Comparison of ENCODE assay signal across 13 cellular contexts in genomic region chr12:131959641-131960589, GRCh38. TPM values are rescaled to one million over a fixed set of nuclear protein-coding genes. Genes with fewer than 3 reads are reported as not detected.
DNase-seq lines count a peak whose midpoint lies in the region; ATAC-seq and TF ChIP-seq lines count a peak whose summit lies in the region.
"Had no signal": no experiment of that assay in that cellular context is flagged by ENCODE, and none has a peak within 500 bp of the region (broad histone marks: within the 10 kb centered on the region; RNA-seq: fewer than 3 reads in every experiment).

No MANE protein-coding gene starts in this region.

- H3K27ac ChIP-seq in right atrium auricular region: no peak overlapping the region
- H3K27ac ChIP-seq: A549, breast epithelium had no signal

- peaks cover 13% of the 10 kb centered on the region for H3K36me3 Mint-ChIP-seq in activated CD4-positive, alpha-beta memory T cell treated with anti-CD3 and anti-CD28 coated beads for 36 hours
- peaks cover 26% of the 10 kb centered on the region for H3K36me3 Mint-ChIP-seq in activated CD4-positive, alpha-beta memory T cell treated with anti-CD3 and anti-CD28 coated beads, Interleukin-2, amount 10 ng/mL, durations not matched to agents 7 days and 5 days (ENCODE audit: low read depth)
- peaks cover 13% of the 10 kb centered on the region for H3K36me3 Mint-ChIP-seq in activated CD8-positive, alpha-beta T cell treated with anti-CD3 and anti-CD28 coated beads for 36 hours (ENCODE audit: low read depth)

- H3K27me3 ChIP-seq in right atrium auricular region: no peaks in the 10 kb centered on the region
- no peaks in the 10 kb centered on the region for H3K27me3 ChIP-seq in skeletal muscle satellite cell (ENCODE audit: control insufficient read depth, insufficient read depth, low read length)
- H3K27me3 ChIP-seq: breast epithelium had no signal

- no peak overlapping the region for H3K9ac ChIP-seq in skeletal muscle satellite cell (ENCODE audit: low read depth, low read length)

- POLR2A ChIA-PET in activated CD4-positive, alpha-beta memory T cell treated with anti-CD3 and anti-CD28 coated beads for 36 hours (lab: Charles Lee): no interaction called here
- POLR2A ChIA-PET in activated CD4-positive, alpha-beta memory T cell treated with anti-CD3 and anti-CD28 coated beads, Interleukin-2, amount 10 ng/mL, durations not matched to agents 7 days and 5 days (lab: Charles Lee): no interaction called here
- POLR2A ChIA-PET in activated CD8-positive, alpha-beta T cell treated with anti-CD3 and anti-CD28 coated beads for 36 hours (lab: Charles Lee): no interaction called here

- TF ChIP-seq CTCF in activated CD8-positive, alpha-beta T cell treated with anti-CD3 and anti-CD28 coated beads for 36 hours (IDR thresholded peaks at IDR 0.05): no peak
- no peak for TF ChIP-seq CTCF in right atrium auricular region (IDR thresholded peaks at IDR 0.05)

- H3K27me3 Mint-ChIP-seq in activated CD4-positive, alpha-beta memory T cell treated with anti-CD3 and anti-CD28 coated beads for 36 hours: no peaks in the 10 kb centered on the region
- no peaks in the 10 kb centered on the region for H3K27me3 Mint-ChIP-seq in activated CD4-positive, alpha-beta memory T cell treated with anti-CD3 and anti-CD28 coated beads, Interleukin-2, amount 10 ng/mL, durations not matched to agents 7 days and 5 days
- H3K27me3 Mint-ChIP-seq in activated CD8-positive, alpha-beta T cell treated with anti-CD3 and anti-CD28 coated beads for 36 hours: no peaks in the 10 kb centered on the region
- H3K27me3 Mint-ChIP-seq: activated B cell treated with CpG ODN at 0.5 μM for 24 hours; natural killer cell treated with Interleukin-12 subunit alpha and Interleukin-12 subunit beta and Interleukin-15 and Interleukin-18, amount 100 ng/mL, for 72 hours had no signal

- H3K36me3 ChIP-seq in right atrium auricular region (peaks cover 9% of the 10 kb centered on the region), skeletal muscle satellite cell (ENCODE audit: insufficient read depth, low read length) (peaks cover 5% of the 10 kb centered on the region)
- H3K36me3 ChIP-seq: breast epithelium had no signal

- H3K4me2 ChIP-seq in skeletal muscle satellite cell (ENCODE audit: low read length): peak overlapping the region; percentile 53
- H3K4me2 ChIP-seq: A549 had no signal

- H3K4me1 ChIP-seq in right atrium auricular region: peaks cover 0 to 45% of the 10 kb centered on the region in 2 donors
- peaks cover 36% of the 10 kb centered on the region for H3K4me1 ChIP-seq in skeletal muscle satellite cell (ENCODE audit: control insufficient read depth, insufficient read depth, low read length)
- H3K4me1 ChIP-seq: breast epithelium had no signal

- H3K9me3 ChIP-seq in right atrium auricular region (no peaks in the 10 kb centered on the region), skeletal muscle satellite cell (replicated peaks; ENCODE audit: low read length) (no peaks in the 10 kb centered on the region)
- H3K9me3 ChIP-seq: A549, breast epithelium had no signal

- no peak overlapping the region for H3K4me3 Mint-ChIP-seq in activated CD4-positive, alpha-beta memory T cell treated with anti-CD3 and anti-CD28 coated beads for 36 hours
- H3K4me3 Mint-ChIP-seq in activated CD4-positive, alpha-beta memory T cell treated with anti-CD3 and anti-CD28 coated beads, Interleukin-2, amount 10 ng/mL, durations not matched to agents 7 days and 5 days: no peak overlapping the region
- H3K4me3 Mint-ChIP-seq in activated CD8-positive, alpha-beta T cell treated with anti-CD3 and anti-CD28 coated beads for 36 hours: no peak overlapping the region
- H3K4me3 Mint-ChIP-seq: activated B cell treated with CpG ODN at 0.5 μM for 24 hours; natural killer cell treated with Interleukin-12 subunit alpha and Interleukin-12 subunit beta and Interleukin-15 and Interleukin-18, amount 100 ng/mL, for 72 hours had no signal

- intact Hi-C loops in activated CD4-positive, alpha-beta memory T cell treated with anti-CD3 and anti-CD28 coated beads for 36 hours (cut with micrococcal nuclease): no loop called here
- intact Hi-C loops in activated CD8-positive, alpha-beta T cell treated with anti-CD3 and anti-CD28 coated beads for 36 hours (cut with micrococcal nuclease): no loop called here

- CTCF ChIA-PET in activated CD4-positive, alpha-beta memory T cell treated with anti-CD3 and anti-CD28 coated beads for 36 hours (lab: Charles Lee): interaction anchor here (0.6 kb wide), 1 partner anchor 123 kb away, joined by 4 read pairs; no protein-coding TSS in a partner anchor
- CTCF ChIA-PET in activated CD4-positive, alpha-beta memory T cell treated with anti-CD3 and anti-CD28 coated beads, Interleukin-2, amount 10 ng/mL, durations not matched to agents 7 days and 5 days (lab: Charles Lee): no interaction called here
- CTCF ChIA-PET in activated CD8-positive, alpha-beta T cell treated with anti-CD3 and anti-CD28 coated beads for 36 hours (lab: Charles Lee): interaction anchor here (1.1 kb wide), 1 partner anchor 14 kb away, joined by 3 read pairs; no protein-coding TSS in a partner anchor

- ATAC-seq in activated CD8-positive, alpha-beta T cell treated with anti-CD3 and anti-CD28 coated beads for 36 hours: peak; percentile 32
- no peak for ATAC-seq in HG02623 (IDR thresholded peaks at IDR 0.05; ENCODE audit: unreplicated experiment)

- no peak overlapping the region for H3K4me3 ChIP-seq in right atrium auricular region
- H3K4me3 ChIP-seq in skeletal muscle satellite cell (ENCODE audit: low read length): no peak overlapping the region
- H3K4me3 ChIP-seq: A549, breast epithelium had no signal

- DNase-seq in activated CD4-positive, alpha-beta memory T cell treated with anti-CD3 and anti-CD28 coated beads for 36 hours: no peak
- DNase-seq in activated CD4-positive, alpha-beta memory T cell treated with anti-CD3 and anti-CD28 coated beads, Interleukin-2, amount 10 ng/mL, durations not matched to agents 7 days and 5 days: no peak
- no peak for DNase-seq in activated CD8-positive, alpha-beta T cell treated with anti-CD3 and anti-CD28 coated beads for 36 hours
- DNase-seq in right atrium auricular region (ENCODE audit: low spot score): peak; percentile 44
- DNase-seq in NCI-H2227 (lab: John Stamatoyannopoulos, UW; ENCODE audit: unreplicated experiment): no peak
- no peak for DNase-seq in DMS79 treated with DMSO at 0.1 percent for 48 hours (lab: John Stamatoyannopoulos, UW)
- DNase-seq: activated B cell treated with CpG ODN at 0.5 μM for 24 hours; NK-92 treated with Interleukin-12 subunit alpha and Interleukin-12 subunit beta, amount 100 ng/mL, for 24 hours had no signal

- H3K9me3 Mint-ChIP-seq in activated CD4-positive, alpha-beta memory T cell treated with anti-CD3 and anti-CD28 coated beads for 36 hours: no peaks in the 10 kb centered on the region
- H3K9me3 Mint-ChIP-seq in activated CD4-positive, alpha-beta memory T cell treated with anti-CD3 and anti-CD28 coated beads, Interleukin-2, amount 10 ng/mL, durations not matched to agents 7 days and 5 days: no peaks in the 10 kb centered on the region
- H3K9me3 Mint-ChIP-seq in activated CD8-positive, alpha-beta T cell treated with anti-CD3 and anti-CD28 coated beads for 36 hours: no peaks in the 10 kb centered on the region
- H3K9me3 Mint-ChIP-seq: activated B cell treated with CpG ODN at 0.5 μM for 24 hours; natural killer cell treated with Interleukin-12 subunit alpha and Interleukin-12 subunit beta and Interleukin-15 and Interleukin-18, amount 100 ng/mL, for 72 hours had no signal

- peak overlapping the region; percentile 49 for H3K27ac Mint-ChIP-seq in activated CD4-positive, alpha-beta memory T cell treated with anti-CD3 and anti-CD28 coated beads for 36 hours
- no peak overlapping the region for H3K27ac Mint-ChIP-seq in activated CD4-positive, alpha-beta memory T cell treated with anti-CD3 and anti-CD28 coated beads, Interleukin-2, amount 10 ng/mL, durations not matched to agents 7 days and 5 days
- peak overlapping the region; percentile 43 for H3K27ac Mint-ChIP-seq in activated CD8-positive, alpha-beta T cell treated with anti-CD3 and anti-CD28 coated beads for 36 hours
- H3K27ac Mint-ChIP-seq: activated B cell treated with CpG ODN at 0.5 μM for 24 hours had no signal

- peaks cover 54% of the 10 kb centered on the region for H3K4me1 Mint-ChIP-seq in activated CD4-positive, alpha-beta memory T cell treated with anti-CD3 and anti-CD28 coated beads for 36 hours (ENCODE audit: low read depth)
- peaks cover 49% of the 10 kb centered on the region for H3K4me1 Mint-ChIP-seq in activated CD4-positive, alpha-beta memory T cell treated with anti-CD3 and anti-CD28 coated beads, Interleukin-2, amount 10 ng/mL, durations not matched to agents 7 days and 5 days
- H3K4me1 Mint-ChIP-seq in activated CD8-positive, alpha-beta T cell treated with anti-CD3 and anti-CD28 coated beads for 36 hours (ENCODE audit: low read depth): peaks cover 64% of the 10 kb centered on the region

RNA-seq across cellular contexts. Expression of gene EP400, which starts 10.2 kb away (rescaled TPM):
- total RNA-seq in activated CD4-positive, alpha-beta memory T cell treated with anti-CD3 and anti-CD28 coated beads for 36 hours: 10 to 100 TPM; 39.9 to 45.5 TPM
- total RNA-seq in activated CD4-positive, alpha-beta memory T cell treated with anti-CD3 and anti-CD28 coated beads, Interleukin-2, amount 10 ng/mL, durations not matched to agents 7 days and 5 days: 10 to 100 TPM; 42.2 to 43.4 TPM
- 10 to 100 TPM; 45.6 to 46.1 TPM for total RNA-seq in activated CD8-positive, alpha-beta T cell treated with anti-CD3 and anti-CD28 coated beads for 36 hours
- 10 to 100 TPM; 10.5 to 15.5 TPM for total RNA-seq in right atrium auricular region
- 12.4 and 13.3 TPM in 2 replicates for total RNA-seq in skeletal muscle satellite cell (2012; rRNA removed)

RNA-seq across cellular contexts. Expression of gene PUS1, which starts 30.8 kb away (rescaled TPM):
- 10 to 100 TPM; 48.6 to 53.9 TPM for total RNA-seq in activated CD4-positive, alpha-beta memory T cell treated with anti-CD3 and anti-CD28 coated beads for 36 hours
- total RNA-seq in activated CD4-positive, alpha-beta memory T cell treated with anti-CD3 and anti-CD28 coated beads, Interleukin-2, amount 10 ng/mL, durations not matched to agents 7 days and 5 days: 10 to 100 TPM; 32.9 to 34.7 TPM
- total RNA-seq in activated CD8-positive, alpha-beta T cell treated with anti-CD3 and anti-CD28 coated beads for 36 hours: 10 to 100 TPM; 68.2 to 71.7 TPM
- 10 to 100 TPM in 1 of 2 donors, 1 to 10 TPM in 1; 5.0 to 10.3 TPM for total RNA-seq in right atrium auricular region
- 15.9 and 21.3 TPM in 2 replicates for total RNA-seq in skeletal muscle satellite cell (2012; rRNA removed)
